Comparison of ENCODE assay signal across 28 cellular contexts in genomic region chr1:25134307-25134706, GRCh38.
"Had no signal": no experiment of that assay in that cellular context is flagged by ENCODE, and none has a peak within 500 bp of the region (broad histone marks: within the 10 kb centered on the region; RNA-seq: fewer than 3 reads in every experiment).

No MANE protein-coding gene starts in this region.

- FAIRE-seq: colon, endometrium, endothelial cell of umbilical vein, frontal cortex had no signal

- H3K9me3 Mint-ChIP-seq: dendritic cell treated with granulocyte-macrophage colony-stimulating factor and Interleukin-4, amounts not matched to agents 40 ng/mL and 50 ng/mL, for 4 days; effector memory CD8-positive, alpha-beta T cell; endodermal cell had no signal

- DNase-seq: colonic mucosa; cortex of kidney; dermis blood vessel endothelial cell; dorsolateral prefrontal cortex; effector CD4-positive, alpha-beta T cell; effector CD8-positive, alpha-beta T cell; effector memory CD4-positive, alpha-beta T cell; effector memory CD8-positive, alpha-beta T cell; endodermal cell; erythroblast; esophagus squamous epithelium; foreskin fibroblast; foreskin keratinocyte; foreskin melanocyte; gastrocnemius medialis; glutamatergic neuron; heart left ventricle; heart right ventricle had no signal

- H3K9me3 ChIP-seq: colonic mucosa, esophagus muscularis mucosa, esophagus squamous epithelium, gastrocnemius medialis, gastroesophageal sphincter, heart left ventricle, heart right ventricle had no signal

- H3K4me3 Mint-ChIP-seq: dendritic cell treated with granulocyte-macrophage colony-stimulating factor and Interleukin-4, amounts not matched to agents 40 ng/mL and 50 ng/mL, for 4 days; effector memory CD8-positive, alpha-beta T cell; endodermal cell had no signal

- H3K27me3 ChIP-seq: colonic mucosa had no signal

- ATAC-seq: effector memory CD8-positive, alpha-beta T cell; esophagus mucosa; foreskin keratinocyte; gastrocnemius medialis; gastroesophageal sphincter; heart left ventricle; heart right ventricle had no signal

- H3K4me3 ChIP-seq: colonic mucosa, coronary artery, dorsolateral prefrontal cortex, esophagus muscularis mucosa, esophagus squamous epithelium, gastrocnemius medialis, gastroesophageal sphincter, heart left ventricle, heart right ventricle had no signal

- H3K27ac Mint-ChIP-seq: dendritic cell treated with granulocyte-macrophage colony-stimulating factor and Interleukin-4, amounts not matched to agents 40 ng/mL and 50 ng/mL, for 4 days; effector memory CD8-positive, alpha-beta T cell; endodermal cell had no signal

- H3K27ac ChIP-seq: colonic mucosa, coronary artery, dorsolateral prefrontal cortex, epithelial cell of prostate, esophagus muscularis mucosa, esophagus squamous epithelium, foreskin keratinocyte, gastrocnemius medialis, gastroesophageal sphincter, heart left ventricle, heart right ventricle had no signal

- H3K4me1 ChIP-seq: colonic mucosa, esophagus muscularis mucosa, esophagus squamous epithelium, foreskin keratinocyte, gastrocnemius medialis, gastroesophageal sphincter, heart left ventricle had no signal

- H3K36me3 ChIP-seq: colonic mucosa, esophagus muscularis mucosa, esophagus squamous epithelium, gastrocnemius medialis, gastroesophageal sphincter, heart left ventricle, heart right ventricle had no signal
